ENCODE assay signal across 11 cellular contexts in the genomic region with DNA sequence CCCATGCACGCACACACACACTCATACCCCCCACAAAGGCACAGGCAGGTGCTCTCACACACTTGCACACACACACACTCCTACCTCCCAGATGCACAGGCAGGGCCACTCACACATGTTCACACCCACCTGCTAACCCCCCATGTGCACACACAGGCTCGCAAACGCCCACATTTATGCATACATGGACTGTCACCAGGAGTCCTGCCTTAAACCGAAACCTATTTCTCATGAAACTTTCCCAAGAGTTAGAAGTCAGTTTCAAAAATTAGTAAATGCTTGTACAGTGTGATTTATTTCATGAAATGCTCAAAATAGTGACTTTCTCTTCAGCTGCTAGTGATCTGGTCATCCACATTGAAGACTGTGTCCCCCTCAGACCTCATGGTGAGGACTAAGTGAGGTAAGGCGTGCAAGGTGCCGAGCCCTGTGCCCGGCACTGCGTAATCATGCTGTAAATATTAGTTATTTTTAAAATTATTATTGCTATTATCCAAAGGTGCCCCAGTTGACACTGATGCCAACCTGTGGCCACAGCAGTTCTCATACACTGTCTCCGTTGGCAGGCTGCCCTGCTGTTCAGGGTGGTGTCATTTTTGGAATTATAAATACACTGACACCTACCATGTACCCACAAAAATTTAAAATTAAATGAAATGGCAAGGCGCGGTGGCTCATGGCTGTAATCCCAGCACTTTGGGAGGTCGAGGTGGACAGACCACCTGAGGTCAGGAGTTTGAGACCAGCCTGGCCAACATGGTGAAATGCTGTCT. TPM values are rescaled to one million over a fixed set of nuclear protein-coding genes. Genes with fewer than 3 reads are reported as not detected.
DNase-seq lines count a peak whose midpoint lies in the region; ATAC-seq and TF ChIP-seq lines count a peak whose summit lies in the region.
"Had no signal": no experiment of that assay in that cellular context is flagged by ENCODE, and none has a peak within 500 bp of the region (broad histone marks: within the 10 kb centered on the region; RNA-seq: fewer than 3 reads in every experiment).

No MANE protein-coding gene starts in this region.

- intact Hi-C loops in heart right ventricle (cut with DNase I) (no loop called here), left ventricle myocardium inferior (cut with micrococcal nuclease) (no loop called here)

- TF ChIP-seq EP300 in suprapubic skin (IDR thresholded peaks at IDR 0.05) (no peak), SK-N-SH (IDR thresholded peaks at IDR 0.05; ENCODE audit: borderline replicate concordance in 1 of 2, low read depth in 1 of 2, low read length in 1 of 2) (no peak)

- H3K4me1 Mint-ChIP-seq in activated naive CD8-positive, alpha-beta T cell treated with anti-CD3 and anti-CD28 coated beads, Interleukin-2, amount 10 ng/mL, durations not matched to agents 7 days and 5 days = peaks cover 18% of the 10 kb centered on the region

- H3K79me2 ChIP-seq in SK-N-SH (ENCODE audit: insufficient read depth) = no peaks in the 10 kb centered on the region

- H3K27me3 ChIP-seq in heart right ventricle (no peaks in the 10 kb centered on the region), left ventricle myocardium inferior (ENCODE audit: low read depth) (no peaks in the 10 kb centered on the region), suprapubic skin (no peaks in the 10 kb centered on the region), SK-N-SH (ENCODE audit: insufficient read depth) (no peaks in the 10 kb centered on the region)
- H3K27me3 ChIP-seq: uterus had no signal

- H3K9me3 Mint-ChIP-seq in activated naive CD8-positive, alpha-beta T cell treated with anti-CD3 and anti-CD28 coated beads, Interleukin-2, amount 10 ng/mL, durations not matched to agents 7 days and 5 days = no peaks in the 10 kb centered on the region

- DNase-seq in heart right ventricle (peak; percentile 11 to 25), left ventricle myocardium inferior (no peak), suprapubic skin (ENCODE audit: low spot score in 2 of 2) (no peak), caudate nucleus (lab: John Stamatoyannopoulos, UW) (no peak), SK-N-SH (no peak)
- DNase-seq in activated naive CD8-positive, alpha-beta T cell treated with anti-CD3 and anti-CD28 coated beads, Interleukin-2, amount 10 ng/mL, durations not matched to agents 7 days and 5 days = no peak
- DNase-seq: erythroblast, SIG-M5, uterus had no signal

- H3K9ac ChIP-seq in SK-N-SH = no peak overlapping the region

- H3K4me1 ChIP-seq in heart right ventricle (peaks cover 0 to 26% (median 9%) of the 10 kb centered on the region in 9 donors), left ventricle myocardium inferior (peaks cover 27% of the 10 kb centered on the region), suprapubic skin (peaks cover 59% of the 10 kb centered on the region), SK-N-SH (ENCODE audit: control insufficient read depth in 1 of 2, insufficient read depth in 2 of 2, low read depth in 1 of 2, low read length in 1 of 2) (peaks cover 0 to 15% of the 10 kb centered on the region in 2 experiments; a peak in 1 of 4 replicates)
- H3K4me1 ChIP-seq: uterus had no signal

- no peak overlapping the region for H3K4me2 ChIP-seq in SK-N-SH

- no peak for TF ChIP-seq POLR2A in suprapubic skin (IDR thresholded peaks at IDR 0.05)

- H3K4me3 ChIP-seq in heart right ventricle = peak overlapping the region in 1 of 10 donors; percentile 50
- no peak overlapping the region for H3K4me3 ChIP-seq in left ventricle myocardium inferior
- H3K4me3 ChIP-seq in suprapubic skin = peak overlapping the region; percentile 38
- H3K4me3 ChIP-seq in SK-N-SH (ENCODE audit: low read depth in 2 of 2, low read length in 1 of 2) = no peak overlapping the region
- H3K4me3 ChIP-seq: uterus had no signal

- POLR2A ChIA-PET in activated naive CD8-positive, alpha-beta T cell treated with anti-CD3 and anti-CD28 coated beads, Interleukin-2, amount 10 ng/mL, durations not matched to agents 7 days and 5 days (lab: Charles Lee) = interaction anchor here (1.0 to 2.2 kb wide), 3 partner anchors 11 to 565 kb away, joined by 3 to 16 read pairs (median 5); partner anchors contain the start of genes CNNM3, CNNM4 and STARD7
- POLR2A ChIA-PET in SK-N-SH (lab: Yijun Ruan, JAX) = no interaction called here

- TF ChIP-seq RAD21 in SK-N-SH (IDR thresholded peaks at IDR 0.05; ENCODE audit: low read length) = no peak

- peak overlapping the region; percentile 73 for H3K27ac Mint-ChIP-seq in activated naive CD8-positive, alpha-beta T cell treated with anti-CD3 and anti-CD28 coated beads, Interleukin-2, amount 10 ng/mL, durations not matched to agents 7 days and 5 days

- no peaks in the 10 kb centered on the region for H3K36me3 ChIP-seq in heart right ventricle
- no peaks in the 10 kb centered on the region for H3K36me3 ChIP-seq in left ventricle myocardium inferior
- H3K36me3 ChIP-seq in suprapubic skin = no peaks in the 10 kb centered on the region
- no peaks in the 10 kb centered on the region for H3K36me3 ChIP-seq in SK-N-SH (replicated peaks in 1 of 2; ENCODE audit: control insufficient read depth in 1 of 2, insufficient read depth in 2 of 2, low read length in 1 of 2)
- H3K36me3 ChIP-seq: uterus had no signal

- peaks cover 3% of the 10 kb centered on the region for H3F3A ChIP-seq in SK-N-SH (replicated peaks; ENCODE audit: insufficient read depth)

- H4K20me1 ChIP-seq in SK-N-SH (ENCODE audit: insufficient read depth) = no peaks in the 10 kb centered on the region

- H2AFZ ChIP-seq in SK-N-SH (ENCODE audit: low read depth) = no peak overlapping the region

- peak overlapping the region; percentile 65 for H3K4me3 Mint-ChIP-seq in activated naive CD8-positive, alpha-beta T cell treated with anti-CD3 and anti-CD28 coated beads, Interleukin-2, amount 10 ng/mL, durations not matched to agents 7 days and 5 days

- H3K27ac ChIP-seq in heart right ventricle (no peak overlapping the region), left ventricle myocardium inferior (replicated peaks) (no peak overlapping the region), suprapubic skin (no peak overlapping the region), caudate nucleus (ENCODE audit: low read depth, low read length) (no peak overlapping the region), SK-N-SH (ENCODE audit: low read depth in 2 of 2, low read length in 1 of 2) (no peak overlapping the region)
- H3K27ac ChIP-seq: uterus had no signal

- WGBS in heart right ventricle, 2 donors = 87 to 93% methylated on average over 12 of the region's 12 CpGs
- WGBS in suprapubic skin = 63% methylated on average over 12 of the region's 12 CpGs
- WGBS in SK-N-SH (ENCODE audit: low lambda C conversion rate) = 92% methylated on average over 12 of the region's 12 CpGs

- H3K9me2 ChIP-seq in SK-N-SH = no peaks in the 10 kb centered on the region

- CTCF ChIA-PET in SK-N-SH (lab: Yijun Ruan, JAX) = interaction anchor here (0.8 to 2.6 kb wide), 4 partner anchors 10 to 28 kb away, joined by 3 to 14 read pairs (median 4); no protein-coding TSS in a partner anchor

- ATAC-seq in heart right ventricle (no peak), HG03520 (IDR thresholded peaks at IDR 0.05; ENCODE audit: unreplicated experiment) (peak; percentile 47), GM21528 (IDR thresholded peaks at IDR 0.05; ENCODE audit: low FRiP score, unreplicated experiment) (no peak)
- no peak for ATAC-seq in activated naive CD8-positive, alpha-beta T cell treated with anti-CD3 and anti-CD28 coated beads, Interleukin-2, amount 10 ng/mL, durations not matched to agents 7 days and 5 days (ENCODE audit: low read depth)

- H3K9me3 ChIP-seq in heart right ventricle (no peaks in the 10 kb centered on the region), left ventricle myocardium inferior (replicated peaks) (no peaks in the 10 kb centered on the region), suprapubic skin (no peaks in the 10 kb centered on the region), SK-N-SH (no peaks in the 10 kb centered on the region)
- H3K9me3 ChIP-seq: uterus had no signal

- no peaks in the 10 kb centered on the region for H3K27me3 Mint-ChIP-seq in activated naive CD8-positive, alpha-beta T cell treated with anti-CD3 and anti-CD28 coated beads, Interleukin-2, amount 10 ng/mL, durations not matched to agents 7 days and 5 days

- no peak for TF ChIP-seq CTCF in heart right ventricle (IDR thresholded peaks at IDR 0.05)
- TF ChIP-seq CTCF in left ventricle myocardium inferior (IDR thresholded peaks at IDR 0.05; ENCODE audit: borderline replicate concordance) = no peak
- no peak for TF ChIP-seq CTCF in suprapubic skin (IDR thresholded peaks at IDR 0.05)
- TF ChIP-seq CTCF in SK-N-SH (IDR thresholded peaks at IDR 0.05) = no peak

- peaks cover 6% of the 10 kb centered on the region for H3K36me3 Mint-ChIP-seq in activated naive CD8-positive, alpha-beta T cell treated with anti-CD3 and anti-CD28 coated beads, Interleukin-2, amount 10 ng/mL, durations not matched to agents 7 days and 5 days

TF ChIP-seq in SK-N-SH, 30 proteins besides CTCF, POLR2A, EP300 and RAD21 (continues in another document):
- TF ChIP-seq YY1 (IDR thresholded peaks at IDR 0.05; ENCODE audit: low read depth) = no peak
- TF ChIP-seq GABPA (IDR thresholded peaks at IDR 0.05; ENCODE audit: low read depth) = no peak

RNA-seq across cellular contexts. Expression of gene CNNM4, which starts 12.4 kb away (rescaled TPM):
- 10 to 100 TPM; 19.1 to 59.7 (median 34.8) TPM for total RNA-seq in heart right ventricle
- 10 to 100 TPM in 1 of 2 donors, 1 to 10 TPM in 1; 4.3 to 10.1 TPM for polyA plus RNA-seq in heart right ventricle
- 28.9 TPM for total RNA-seq in left ventricle myocardium inferior
- total RNA-seq in activated naive CD8-positive, alpha-beta T cell treated with anti-CD3 and anti-CD28 coated beads, Interleukin-2, amount 10 ng/mL, durations not matched to agents 7 days and 5 days = 1 to 10 TPM; 6.9 to 7.9 TPM
- total RNA-seq in suprapubic skin = 10 to 100 TPM; 14.9 to 18.9 (median 16.3) TPM
- 5.5 TPM in 2 replicates for polyA plus RNA-seq in SK-N-SH (2012; rRNA removed)
- 2.9 and 3.9 TPM in 2 replicates for polyA plus RNA-seq in SK-N-SH (2012; cell fraction: cytosol; rRNA removed)
- polyA plus RNA-seq in SK-N-SH (2012; cell fraction: nucleus; rRNA removed) = 5.9 and 6.8 TPM in 2 replicates

RNA-seq across cellular contexts. Expression of gene LMAN2L, which starts 33.2 kb away (rescaled TPM):
- 10 to 100 TPM; 13.3 to 30.9 (median 18.8) TPM for total RNA-seq in heart right ventricle
- 10 to 100 TPM; 11.0 to 31.4 TPM for polyA plus RNA-seq in heart right ventricle
- total RNA-seq in left ventricle myocardium inferior = 27.9 TPM
- 1 to 10 TPM; 7.2 to 7.3 TPM for total RNA-seq in activated naive CD8-positive, alpha-beta T cell treated with anti-CD3 and anti-CD28 coated beads, Interleukin-2, amount 10 ng/mL, durations not matched to agents 7 days and 5 days
- total RNA-seq in suprapubic skin = 10 to 100 TPM; 11.9 to 18.3 (median 16.4) TPM
- 17.7 and 21.9 TPM in 2 replicates for polyA plus RNA-seq in SK-N-SH (2012; rRNA removed)
- 15.2 and 18.0 TPM in 2 replicates for polyA plus RNA-seq in SK-N-SH (2012; cell fraction: cytosol; rRNA removed)
- polyA plus RNA-seq in SK-N-SH (2012; cell fraction: nucleus; rRNA removed) = 10.8 and 21.8 TPM in 2 replicates

RNA-seq across cellular contexts. Expression of gene CNNM3, which starts 43.0 kb away (rescaled TPM):
- total RNA-seq in heart right ventricle (10 to 100 TPM in 8 of 10 donors, 1 to 10 TPM in 2; 7.4 to 18.3 (median 13.8) TPM), left ventricle myocardium inferior (11.1 TPM), suprapubic skin (10 to 100 TPM; 12.6 to 28.3 (median 16.5) TPM)
- polyA plus RNA-seq in heart right ventricle (1 to 10 TPM; 4.0 to 8.3 TPM), SK-N-SH (2012; rRNA removed) (9.3 and 14.7 TPM in 2 replicates)
- 10 to 100 TPM; 34.6 to 34.7 TPM for total RNA-seq in activated naive CD8-positive, alpha-beta T cell treated with anti-CD3 and anti-CD28 coated beads, Interleukin-2, amount 10 ng/mL, durations not matched to agents 7 days and 5 days
- polyA plus RNA-seq in SK-N-SH (2012; cell fraction: cytosol; rRNA removed) = 5.6 and 7.1 TPM in 2 replicates
- polyA plus RNA-seq in SK-N-SH (2012; cell fraction: nucleus; rRNA removed) = 15.2 and 18.5 TPM in 2 replicates

Comparison
In these comparisons a context has a peak if more than half of its experiments do, and no peak if none do; other contexts are left out.
1. DNase-seq: peak in heart right ventricle (2 of 2); none in left ventricle myocardium inferior (single experiment), activated naive CD8-positive, alpha-beta T cell treated with anti-CD3 and anti-CD28 coated beads, Interleukin-2, amount 10 ng/mL, durations not matched to agents 7 days and 5 days (single experiment), suprapubic skin (0 of 2), caudate nucleus (0 of 61) and SK-N-SH (single experiment).